Comparison of ENCODE assay signal across 7 cellular contexts in the genomic region with DNA sequence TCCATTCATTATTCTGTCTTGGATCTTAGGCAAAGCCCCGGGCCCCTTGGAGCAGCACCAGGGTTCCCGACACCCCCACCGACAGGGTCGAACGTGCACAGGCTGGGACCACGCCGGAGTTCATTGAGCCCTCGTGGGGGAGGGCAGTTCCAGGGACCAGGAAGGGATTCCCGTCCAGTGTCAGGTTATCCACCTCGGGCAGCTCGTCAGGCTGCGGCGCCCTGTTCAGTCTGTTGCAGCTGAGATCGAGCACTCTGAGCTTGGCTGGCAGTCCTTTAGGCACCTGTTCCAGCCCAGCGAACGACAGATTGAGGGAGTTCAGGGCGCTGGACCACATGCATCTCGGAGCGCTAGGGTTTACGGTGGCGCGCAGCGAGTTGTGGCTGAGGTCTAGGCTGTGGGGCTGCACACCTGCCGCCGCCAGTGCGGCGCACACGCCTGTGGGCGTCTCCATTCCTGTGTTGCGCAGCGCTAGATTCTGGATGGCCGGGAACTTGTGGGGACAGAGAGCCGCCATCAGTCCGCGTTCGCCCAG. TPM values are rescaled to one million over a fixed set of nuclear protein-coding genes. Genes with fewer than 3 reads are reported as not detected.
DNase-seq lines count a peak whose midpoint lies in the region; ATAC-seq and TF ChIP-seq lines count a peak whose summit lies in the region.

No MANE protein-coding gene starts in this region.

- H2AFZ ChIP-seq in parathyroid adenoma: peak overlapping the region; percentile 94

- H3K4me1 ChIP-seq in parathyroid adenoma: no peaks in the 10 kb centered on the region

- no peaks in the 10 kb centered on the region for H3K9me3 ChIP-seq in parathyroid adenoma (ENCODE audit: control insufficient read depth, low read length)

- H3K27me3 ChIP-seq in parathyroid adenoma (ENCODE audit: control insufficient read depth, insufficient read depth, low read length): no peaks in the 10 kb centered on the region

- H3K9ac ChIP-seq in parathyroid adenoma: no peak overlapping the region

- ATAC-seq in GM18909 (IDR thresholded peaks at IDR 0.05; ENCODE audit: poor library complexity, unreplicated experiment) (peak; percentile 46), HG02938 (IDR thresholded peaks at IDR 0.05; ENCODE audit: unreplicated experiment) (peak; percentile 41), esophagus mucosa (peak; percentile 74), GM21447 (IDR thresholded peaks at IDR 0.05; ENCODE audit: unreplicated experiment) (no peak)

- H3K4me3 ChIP-seq in WI38 (ENCODE audit: low read depth, low read length) (peak overlapping the region; percentile 54), parathyroid adenoma (ENCODE audit: low read depth, low read length) (peak overlapping the region; percentile 63)

- peak overlapping the region; percentile 75 for H3K27ac ChIP-seq in parathyroid adenoma

- no peaks in the 10 kb centered on the region for H3K79me2 ChIP-seq in parathyroid adenoma

- peak overlapping the region; percentile 88 for H3K4me2 ChIP-seq in parathyroid adenoma (ENCODE audit: low read length)

- DNase-seq in DMS114 treated with DMSO at 0.1 percent for 48 hours (lab: John Stamatoyannopoulos, UW; ENCODE audit: unreplicated experiment): no peak

- TF ChIP-seq CTCF in WI38 (IDR thresholded peaks at IDR 0.05; ENCODE audit: low read depth, low read length) (no peak), parathyroid adenoma (IDR thresholded peaks at IDR 0.05) (no peak)

- no peaks in the 10 kb centered on the region for H3K36me3 ChIP-seq in parathyroid adenoma (ENCODE audit: control insufficient read depth, insufficient read depth, low read length)

RNA-seq across cellular contexts. Expression of a gene that starts 1.1 kb away (rescaled TPM):
- total RNA-seq in esophagus mucosa: 6.7 TPM

RNA-seq across cellular contexts. Expression of a gene that starts 7.4 kb away (rescaled TPM):
- 14.0 TPM for total RNA-seq in esophagus mucosa

RNA-seq across cellular contexts. Expression of a gene that starts 15.5 kb away (rescaled TPM):
- total RNA-seq in esophagus mucosa: 49.9 TPM

RNA-seq across cellular contexts. Expression of a gene that starts 15.7 kb away (rescaled TPM):
- 58.5 TPM for total RNA-seq in esophagus mucosa

RNA-seq across cellular contexts. Expression of a gene that starts 32.8 kb away (rescaled TPM):
- total RNA-seq in esophagus mucosa: 19.7 TPM
